Comparison of ENCODE assay signal across 1 cellular context in genomic region chr19:47132522-47132852, GRCh38.
TF ChIP-seq lines count a peak whose summit lies in the region.

No MANE protein-coding gene starts in this region.

TF ChIP-seq in HEK293, 187 proteins besides CTCF, POLR2A, EP300 and RAD21 (continued from another document):
- TF ChIP-seq ZNF148 (tag by site-specific recombination; IDR thresholded peaks at IDR 0.05; ENCODE audit: borderline replicate concordance): no peak
